Comparison of ENCODE assay signal across 8 cellular contexts in genomic region chr3:186109897-186110803, GRCh38. TPM values are rescaled to one million over a fixed set of nuclear protein-coding genes. Genes with fewer than 3 reads are reported as not detected.
A peak's percentile ranks its signal among the peaks of the same experiment; 100 is the strongest.
DNase-seq lines count a peak whose midpoint lies in the region; ATAC-seq, FAIRE-seq and TF ChIP-seq lines count a peak whose summit lies in the region.

No MANE protein-coding gene starts in this region.

- CTCF ChIA-PET in A549 (lab: Yijun Ruan, JAX) (interaction anchor here (1.0 kb wide), 1 partner anchor 149 kb away, joined by 3 read pairs; no protein-coding TSS in a partner anchor), activated B cell treated with CpG ODN at 0.5 μM for 24 hours (lab: Charles Lee) (interaction anchor here (1.3 kb wide), 1 partner anchor 42 kb away, joined by 3 read pairs; no protein-coding TSS in a partner anchor)

- 51% methylated on average over 22 of the region's 35 CpGs for WGBS in A549 (ENCODE audit: missing lambda C conversion rate)

- DNase-seq in A549 (ENCODE audit: low read depth in 1 of 2, low spot score in 1 of 2) (peak in 1 of 2 experiments; percentile 10), activated B cell treated with CpG ODN at 0.5 μM for 24 hours (peak; percentile 19), fibroblast of the aortic adventitia (ENCODE audit: low read depth) (peak; percentile 44), HuH-7.5 (ENCODE audit: low spot score) (no peak), GDM1 (lab: John Stamatoyannopoulos, UW) (no peak), pons (ENCODE audit: low spot score) (no peak)

- no peaks in the 10 kb centered on the region for H3K36me3 ChIP-seq in parathyroid adenoma (ENCODE audit: control insufficient read depth, insufficient read depth, low read length)

- H3K27ac Mint-ChIP-seq in activated B cell treated with CpG ODN at 0.5 μM for 24 hours: no peak overlapping the region

- H3K9ac ChIP-seq in parathyroid adenoma: peak overlapping the region; percentile 4

- no peak for TF ChIP-seq RAD21 in A549 (conservative IDR thresholded peaks at IDR 0.05 in 1 of 2, IDR thresholded peaks at IDR 0.05 in 1 of 2)

- peak overlapping the region; percentile 87 for H2AFZ ChIP-seq in parathyroid adenoma

- peaks cover 3% of the 10 kb centered on the region for H3K27me3 ChIP-seq in parathyroid adenoma (ENCODE audit: control insufficient read depth, insufficient read depth, low read length)

- H3K79me2 ChIP-seq in parathyroid adenoma: no peaks in the 10 kb centered on the region

- H3K27me3 Mint-ChIP-seq in activated B cell treated with CpG ODN at 0.5 μM for 24 hours: peaks cover 47% of the 10 kb centered on the region

- no peaks in the 10 kb centered on the region for H3K36me3 Mint-ChIP-seq in activated B cell treated with CpG ODN at 0.5 μM for 24 hours (ENCODE audit: low read depth)

- no peak for TF ChIP-seq POLR2A in A549 (IDR thresholded peaks at IDR 0.05; ENCODE audit: low read length)

- FAIRE-seq in A549 (lab: Jason Lieb, UNC): no peak

- peaks cover 25% of the 10 kb centered on the region for H3K4me1 ChIP-seq in A549
- no peaks in the 10 kb centered on the region for H3K4me1 ChIP-seq in parathyroid adenoma

- H3K4me1 Mint-ChIP-seq in activated B cell treated with CpG ODN at 0.5 μM for 24 hours: peaks cover 35% of the 10 kb centered on the region

- H3K9me3 ChIP-seq in A549: no peaks in the 10 kb centered on the region
- no peaks in the 10 kb centered on the region for H3K9me3 ChIP-seq in parathyroid adenoma (ENCODE audit: control insufficient read depth, low read length)

- H3K4me3 Mint-ChIP-seq in activated B cell treated with CpG ODN at 0.5 μM for 24 hours: peak overlapping the region; percentile 95

- ATAC-seq in A549 (no peak), activated B cell treated with CpG ODN at 0.5 μM for 24 hours (ENCODE audit: low read depth) (no peak)

- no peak for TF ChIP-seq CTCF in A549 (IDR thresholded peaks at IDR 0.05)
- TF ChIP-seq CTCF in GM12875 (IDR thresholded peaks at IDR 0.05; ENCODE audit: borderline replicate concordance, insufficient read depth, low read depth, low read length): no peak
- TF ChIP-seq CTCF in activated B cell treated with CpG ODN at 0.5 μM for 24 hours (IDR thresholded peaks at IDR 0.05): no peak
- TF ChIP-seq CTCF in fibroblast of the aortic adventitia (IDR thresholded peaks at IDR 0.05; ENCODE audit: insufficient read depth, low read length): no peak
- TF ChIP-seq CTCF in parathyroid adenoma (IDR thresholded peaks at IDR 0.05): no peak

- POLR2A ChIA-PET in A549 (lab: Yijun Ruan, JAX) (interaction anchor here (1.0 to 2.5 kb wide), 3 partner anchors 12 to 132 kb away, joined by 4 to 29 read pairs (median 11); no protein-coding TSS in a partner anchor), activated B cell treated with CpG ODN at 0.5 μM for 24 hours (lab: Charles Lee) (interaction anchor here (0.7 to 3.4 kb wide), 6 partner anchors 42 to 673 kb away, joined by 3 to 22 read pairs (median 6); partner anchors contain the start of genes DNAJB11, EIF4A2 and TRA2B)

- no peak for TF ChIP-seq EP300 in A549 (IDR thresholded peaks at IDR 0.05)

- H3K4me3 ChIP-seq in A549 (peak overlapping the region; percentile 54), GM12875 (ENCODE audit: low read depth, low read length) (peak overlapping the region; percentile 55), fibroblast of the aortic adventitia (ENCODE audit: low read depth, low read length) (peak overlapping the region; percentile 74), parathyroid adenoma (ENCODE audit: low read depth, low read length) (peak overlapping the region; percentile 74)

- H3K27ac ChIP-seq in A549: peak overlapping the region; percentile 91
- peak overlapping the region; percentile 80 for H3K27ac ChIP-seq in parathyroid adenoma

- H3K9me3 Mint-ChIP-seq in activated B cell treated with CpG ODN at 0.5 μM for 24 hours: no peaks in the 10 kb centered on the region

- H3K4me2 ChIP-seq in A549: peak overlapping the region; percentile 99
- peak overlapping the region; percentile 96 for H3K4me2 ChIP-seq in parathyroid adenoma (ENCODE audit: low read length)

- intact Hi-C loops in activated B cell treated with CpG ODN at 0.5 μM for 24 hours (cut with micrococcal nuclease): loop anchor here (1.0 to 5.0 kb wide), 10 partner anchors 43 to 717 kb away; partner anchors contain the start of genes EIF4A2, TBCCD1, TMEM41A and TRA2B

TF ChIP-seq in A549, 52 proteins besides CTCF, POLR2A, EP300 and RAD21:
- no peak for TF ChIP-seq JUNB (IDR thresholded peaks at IDR 0.05)
- TF ChIP-seq KDM5A (IDR thresholded peaks at IDR 0.05): no peak
- TF ChIP-seq CHD2 (IDR thresholded peaks at IDR 0.05; ENCODE audit: low read length, partially characterized antibody): no peak
- no peak for TF ChIP-seq RARB (CRISPR knock-in tag; IDR thresholded peaks at IDR 0.05)
- no peak for TF ChIP-seq NR3C1 (IDR thresholded peaks at IDR 0.05)
- no peak for TF ChIP-seq ZFP36 (IDR thresholded peaks at IDR 0.05; ENCODE audit: borderline replicate concordance, partially characterized antibody)
- TF ChIP-seq HES2 (IDR thresholded peaks at IDR 0.05): no peak
- TF ChIP-seq HEYL (CRISPR knock-in tag; IDR thresholded peaks at IDR 0.05): no peak
- no peak for TF ChIP-seq MAFK (IDR thresholded peaks at IDR 0.05; ENCODE audit: partially characterized antibody)
- no peak for TF ChIP-seq FOSL2 (IDR thresholded peaks at IDR 0.05)
- TF ChIP-seq FOSL2 (CRISPR knock-in tag; IDR thresholded peaks at IDR 0.05): no peak

RNA-seq across cellular contexts. Expression of gene ETV5, which starts 1.3 kb away (rescaled TPM):
- polyA plus RNA-seq in A549 (2011; rRNA removed) (47.0 and 54.7 TPM in 2 replicates), A549 (2017; fragmentation: RNase III; extraction: RNeasy Plus Mini Kit Qiagen cat#74134 plus additional on column Dnase treatment) (19.4 to 22.6 TPM (median 20.5 TPM) in 3 replicates)
- polyA plus RNA-seq in A549 (2012; cell fraction: cytosol; rRNA removed): 18.5 and 19.7 TPM in 2 replicates
- polyA plus RNA-seq in A549 (2012; cell fraction: nucleus; rRNA removed): 14.6 and 23.9 TPM in 2 replicates
- polyA minus RNA-seq in A549 (2011; rRNA and poly(A)+ RNA removed): 84.0 and 103 TPM in 2 replicates
- total RNA-seq in activated B cell treated with CpG ODN at 0.5 μM for 24 hours (0.49 and 0.89 TPM in 2 replicates), fibroblast of the aortic adventitia (ENCODE audit: low replicate concordance) (22.7 and 78.8 TPM in 2 replicates)

Comparison
In these comparisons a context has a peak if more than half of its experiments do, and no peak if none do; other contexts are left out.
1. DNase-seq: peak in activated B cell treated with CpG ODN at 0.5 μM for 24 hours (single experiment) and fibroblast of the aortic adventitia (single experiment); none in HuH-7.5 (single experiment), GDM1 (single experiment) and pons (single experiment).
2. RNA of gene ETV5, which starts 1.3 kb away (total RNA-seq): 22.7 to 78.8 TPM in fibroblast of the aortic adventitia; 0.49 to 0.89 TPM in activated B cell treated with CpG ODN at 0.5 μM for 24 hours; every median in the first group is over 10 times any median in the second.
3. Peak in every context shown above with its lines, with median percentiles within 50 percentile points of each other: H3K4me3 ChIP-seq.